ENCODE assay signal across 17 cellular contexts in genomic region chr22:22461111-22461510, GRCh38. TPM values are rescaled to one million over a fixed set of nuclear protein-coding genes. Genes with fewer than 3 reads are reported as not detected.
A peak's percentile ranks its signal among the peaks of the same experiment; 100 is the strongest.
DNase-seq lines count a peak whose midpoint lies in the region; ATAC-seq, FAIRE-seq and TF ChIP-seq lines count a peak whose summit lies in the region.
"Had no signal": no experiment of that assay in that cellular context is flagged by ENCODE, and none has a peak within 500 bp of the region (broad histone marks: within the 10 kb centered on the region; RNA-seq: fewer than 3 reads in every experiment).

No MANE protein-coding gene starts in this region.

- 0% methylated on average over 1 of the region's 1 CpG for WGBS in K562 (ENCODE audit: insufficient coverage, low coverage, missing lambda C conversion rate)
- 35 to 75% (median 64%) methylated on average over 1 of the region's 1 CpG for WGBS in spleen, 5 donors

- H3K36me3 ChIP-seq in K562 (ENCODE audit: control insufficient read depth, insufficient read depth, low read length) (no peaks in the 10 kb centered on the region), spleen (no peaks in the 10 kb centered on the region)
- H3K36me3 ChIP-seq: BLaER1, HAP-1 had no signal

- H3K36me3 Mint-ChIP-seq in activated CD8-positive, alpha-beta T cell treated with anti-CD3 and anti-CD28 coated beads for 36 hours (ENCODE audit: low read depth): peaks cover 3% of the 10 kb centered on the region
- peaks cover 6% of the 10 kb centered on the region for H3K36me3 Mint-ChIP-seq in activated CD8-positive, alpha-beta T cell treated with anti-CD3 and anti-CD28 coated beads, Interleukin-2, amount 10 ng/mL, durations not matched to agents 7 days and 5 days (ENCODE audit: low read depth)
- peaks cover 20% of the 10 kb centered on the region for H3K36me3 Mint-ChIP-seq in glutamatergic neuron (ENCODE audit: unreplicated experiment)
- H3K36me3 Mint-ChIP-seq: CD8-positive, alpha-beta T cell had no signal

- no peak for TF ChIP-seq RAD21 in K562 (CRISPR knock-in tag; conservative IDR thresholded peaks at IDR 0.05 in 1 of 2, IDR thresholded peaks at IDR 0.05 in 1 of 2)

- CTCF ChIA-PET in activated CD8-positive, alpha-beta T cell treated with anti-CD3 and anti-CD28 coated beads for 36 hours (lab: Charles Lee): interaction anchor here (0.7 to 4.0 kb wide), 3 partner anchors 30 to 659 kb away, joined by 3 to 21 read pairs (median 3); no protein-coding TSS in a partner anchor
- CTCF ChIA-PET in activated CD8-positive, alpha-beta T cell treated with anti-CD3 and anti-CD28 coated beads, Interleukin-2, amount 10 ng/mL, durations not matched to agents 7 days and 5 days (lab: Charles Lee): interaction anchor here (0.5 kb wide), 1 partner anchor 121 kb away, joined by 3 read pairs; no protein-coding TSS in a partner anchor
- CTCF ChIA-PET in K562 (lab: Yijun Ruan, JAX; ENCODE audit: low intra/inter-chr PET ratio): interaction anchor here (0.6 to 4.8 kb wide), 23 partner anchors 9 to 494 kb away, joined by 3 to 65 read pairs (median 5); partner anchors contain the start of genes PRAME and ZNF280A

- BruUV-seq in K562 (replicated peaks; lab: Mats Ljungman, UMichigan): no TSS peak

- no peaks in the 10 kb centered on the region for H3K4me1 Mint-ChIP-seq in activated CD8-positive, alpha-beta T cell treated with anti-CD3 and anti-CD28 coated beads for 36 hours (ENCODE audit: low read depth)
- no peaks in the 10 kb centered on the region for H3K4me1 Mint-ChIP-seq in activated CD8-positive, alpha-beta T cell treated with anti-CD3 and anti-CD28 coated beads, Interleukin-2, amount 10 ng/mL, durations not matched to agents 7 days and 5 days (ENCODE audit: low read depth)
- no peaks in the 10 kb centered on the region for H3K4me1 Mint-ChIP-seq in glutamatergic neuron (ENCODE audit: low read depth, unreplicated experiment)

- H2AFZ ChIP-seq in K562 (ENCODE audit: low read depth, low read length): no peak overlapping the region

- peak; percentile 18 for TF ChIP-seq CTCF in activated CD8-positive, alpha-beta T cell treated with anti-CD3 and anti-CD28 coated beads for 36 hours (IDR thresholded peaks at IDR 0.05)
- TF ChIP-seq CTCF in K562 (IDR thresholded peaks at IDR 0.05 in 2 of 3, conservative IDR thresholded peaks at IDR 0.05 in 1 of 3; ENCODE audit: insufficient read depth in 2 of 3, low read depth in 1 of 3, low read length in 3 of 3) (no peak), glutamatergic neuron (IDR thresholded peaks at IDR 0.05; ENCODE audit: partially characterized antibody, unreplicated experiment) (peak; percentile 15), spleen (IDR thresholded peaks at IDR 0.05 in 8 of 11, conservative IDR thresholded peaks at IDR 0.05 in 3 of 11) (peak in 1 of 11 experiments; percentile 15)

- TF ChIP-seq EP300 in K562 (IDR thresholded peaks at IDR 0.05; ENCODE audit: low read length): no peak

- H3K9me3 Mint-ChIP-seq in activated CD8-positive, alpha-beta T cell treated with anti-CD3 and anti-CD28 coated beads for 36 hours: peaks cover 27% of the 10 kb centered on the region
- peaks cover 27% of the 10 kb centered on the region for H3K9me3 Mint-ChIP-seq in activated CD8-positive, alpha-beta T cell treated with anti-CD3 and anti-CD28 coated beads, Interleukin-2, amount 10 ng/mL, durations not matched to agents 7 days and 5 days (ENCODE audit: insufficient read depth)
- H3K9me3 Mint-ChIP-seq in glutamatergic neuron (ENCODE audit: unreplicated experiment): peaks cover 4% of the 10 kb centered on the region

- H3K79me2 ChIP-seq in K562 (ENCODE audit: control insufficient read depth, insufficient read depth, low read length): no peaks in the 10 kb centered on the region

- no peak overlapping the region for H3K27ac Mint-ChIP-seq in activated CD8-positive, alpha-beta T cell treated with anti-CD3 and anti-CD28 coated beads for 36 hours
- no peak overlapping the region for H3K27ac Mint-ChIP-seq in activated CD8-positive, alpha-beta T cell treated with anti-CD3 and anti-CD28 coated beads, Interleukin-2, amount 10 ng/mL, durations not matched to agents 7 days and 5 days
- H3K27ac Mint-ChIP-seq in glutamatergic neuron (ENCODE audit: unreplicated experiment): no peak overlapping the region
- H3K27ac Mint-ChIP-seq: CD8-positive, alpha-beta T cell had no signal

- H3K9me3 ChIP-seq in K562 (replicated peaks; ENCODE audit: control insufficient read depth, insufficient read depth, low read depth, low read length): peaks cover 8% of the 10 kb centered on the region
- peaks cover 6 to 48% (median 41%) of the 10 kb centered on the region in 8 donors for H3K9me3 ChIP-seq in spleen

- in situ Hi-C loops in K562 (cut with MboI): loop anchor here (5.0 to 10.0 kb wide), 4 partner anchors 231 to 1794 kb away; partner anchors contain the start of gene IGLL5

- H3K4me1 ChIP-seq in K562 (replicated peaks in 1 of 2; ENCODE audit: control insufficient read depth in 2 of 2, insufficient read depth in 2 of 2, low read length in 2 of 2) (peaks cover 0 to 2% of the 10 kb centered on the region in 2 experiments; a peak in 1 of 5 replicates), spleen (peaks cover 0 to 12% (median 5%) of the 10 kb centered on the region in 6 donors)
- H3K4me1 ChIP-seq: HAP-1 had no signal

- DNase-seq in activated CD8-positive, alpha-beta T cell treated with anti-CD3 and anti-CD28 coated beads for 36 hours: no peak
- DNase-seq in activated CD8-positive, alpha-beta T cell treated with anti-CD3 and anti-CD28 coated beads, Interleukin-2, amount 10 ng/mL, durations not matched to agents 7 days and 5 days: no peak
- DNase-seq in K562 (ENCODE audit: extremely low read depth in 1 of 4, low spot score in 3 of 4) (no peak), glutamatergic neuron (no peak), NCI-H146 treated with DMSO at 0.1 percent for 48 hours (lab: John Stamatoyannopoulos, UW; ENCODE audit: unreplicated experiment) (no peak), germinal center (ENCODE audit: low spot score) (no peak), spleen (no peak)
- DNase-seq: 8988T; Calu3; CD8-positive, alpha-beta T cell; DMS79 treated with DMSO at 0.1 percent for 48 hours; GF-D8 had no signal

- intact Hi-C loops in activated CD8-positive, alpha-beta T cell treated with anti-CD3 and anti-CD28 coated beads for 36 hours (cut with micrococcal nuclease): loop anchor here (10.0 kb wide), 2 partner anchors 124 to 494 kb away; no protein-coding TSS in a partner anchor
- intact Hi-C loops in K562 (cut with micrococcal nuclease) (loop anchor here (5.0 to 10.0 kb wide), 2 partner anchors 481 to 664 kb away; no protein-coding TSS in a partner anchor), spleen (cut with DNase I; ENCODE audit: low total_unique reads) (no loop called here)

- peaks cover 5% of the 10 kb centered on the region; the same call in 1 of the 2 replicates for H4K20me1 ChIP-seq in K562 (replicated peaks; ENCODE audit: control insufficient read depth, insufficient read depth, low read length)
- H4K20me1 ChIP-seq: BLaER1 had no signal

- no peak overlapping the region for H3K4me3 Mint-ChIP-seq in activated CD8-positive, alpha-beta T cell treated with anti-CD3 and anti-CD28 coated beads for 36 hours
- no peak overlapping the region for H3K4me3 Mint-ChIP-seq in activated CD8-positive, alpha-beta T cell treated with anti-CD3 and anti-CD28 coated beads, Interleukin-2, amount 10 ng/mL, durations not matched to agents 7 days and 5 days
- no peak overlapping the region for H3K4me3 Mint-ChIP-seq in glutamatergic neuron (ENCODE audit: unreplicated experiment)
- H3K4me3 Mint-ChIP-seq: CD8-positive, alpha-beta T cell had no signal

- no peak overlapping the region for H3K9ac ChIP-seq in K562 (ENCODE audit: insufficient read depth in 1 of 2, low read depth in 2 of 2, low read length in 2 of 2)
- H3K9ac ChIP-seq: BLaER1 had no signal

- ATAC-seq in activated CD8-positive, alpha-beta T cell treated with anti-CD3 and anti-CD28 coated beads for 36 hours: no peak
- no peak for ATAC-seq in activated CD8-positive, alpha-beta T cell treated with anti-CD3 and anti-CD28 coated beads, Interleukin-2, amount 10 ng/mL, durations not matched to agents 7 days and 5 days
- no peak for ATAC-seq in K562
- ATAC-seq: CD8-positive, alpha-beta T cell; HepG2 had no signal

- H3K27me3 Mint-ChIP-seq in activated CD8-positive, alpha-beta T cell treated with anti-CD3 and anti-CD28 coated beads for 36 hours: peaks cover 36% of the 10 kb centered on the region
- H3K27me3 Mint-ChIP-seq in activated CD8-positive, alpha-beta T cell treated with anti-CD3 and anti-CD28 coated beads, Interleukin-2, amount 10 ng/mL, durations not matched to agents 7 days and 5 days (ENCODE audit: low read depth): peaks cover 12% of the 10 kb centered on the region
- H3K27me3 Mint-ChIP-seq in glutamatergic neuron (ENCODE audit: unreplicated experiment): peaks cover 12% of the 10 kb centered on the region

- POLR2A ChIA-PET in activated CD8-positive, alpha-beta T cell treated with anti-CD3 and anti-CD28 coated beads for 36 hours (lab: Charles Lee): no interaction called here
- POLR2A ChIA-PET in activated CD8-positive, alpha-beta T cell treated with anti-CD3 and anti-CD28 coated beads, Interleukin-2, amount 10 ng/mL, durations not matched to agents 7 days and 5 days (lab: Charles Lee): no interaction called here
- POLR2A ChIA-PET in K562 (lab: Yijun Ruan, JAX): interaction anchor here (1.3 to 5.3 kb wide), 4 partner anchors 12 to 243 kb away, joined by 3 to 37 read pairs (median 6); no protein-coding TSS in a partner anchor

- H3K9me1 ChIP-seq in K562 (ENCODE audit: control insufficient read depth, insufficient read depth, low read length): no peaks in the 10 kb centered on the region

- no peak overlapping the region for H3K4me2 ChIP-seq in K562 (ENCODE audit: insufficient read depth, low read length)
- H3K4me2 ChIP-seq: BLaER1 had no signal

- H3K27ac ChIP-seq in K562 (ENCODE audit: extremely low read depth, low read depth, low read length): no peak overlapping the region
- no peak overlapping the region for H3K27ac ChIP-seq in spleen
- H3K27ac ChIP-seq: BLaER1 had no signal

- no peak overlapping the region for H3K4me3 ChIP-seq in K562
- no peak overlapping the region for H3K4me3 ChIP-seq in spleen
- H3K4me3 ChIP-seq: BLaER1, HAP-1 had no signal

- peaks cover 15 to 16% of the 10 kb centered on the region in 2 experiments for H3K27me3 ChIP-seq in K562 (ENCODE audit: control insufficient read depth in 2 of 2, insufficient read depth in 2 of 2, low read length in 2 of 2)
- peaks cover 0 to 52% (median 12%) of the 10 kb centered on the region in 7 donors for H3K27me3 ChIP-seq in spleen (replicated peaks in 1 of 7)
- H3K27me3 ChIP-seq: BLaER1 had no signal

- no peak for TF ChIP-seq POLR2A in K562 (conservative IDR thresholded peaks at IDR 0.05)
- TF ChIP-seq POLR2A in spleen (IDR thresholded peaks at IDR 0.05): no peak

- no peak for FAIRE-seq in K562 (lab: Jason Lieb, UNC)
- FAIRE-seq: HepG2 had no signal

RNA-seq across cellular contexts. Expression of gene ZNF280B, which starts 47.4 kb away (rescaled TPM):
- 1 to 10 TPM; 2.3 to 3.0 TPM for total RNA-seq in activated CD8-positive, alpha-beta T cell treated with anti-CD3 and anti-CD28 coated beads for 36 hours
- 1 to 10 TPM; 2.6 TPM for total RNA-seq in activated CD8-positive, alpha-beta T cell treated with anti-CD3 and anti-CD28 coated beads, Interleukin-2, amount 10 ng/mL, durations not matched to agents 7 days and 5 days
- 24.8 and 77.6 TPM in 2 replicates for total RNA-seq in K562 (2011; cell fraction: chromatin; rRNA removed; ENCODE audit: low replicate concordance)
- total RNA-seq in K562 (2011; cell fraction: nucleolus; rRNA removed): 23.0 and 29.5 TPM in 2 replicates
- 45.8 and 57.4 TPM in 2 replicates for total RNA-seq in K562 (2011; cell fraction: nucleoplasm; rRNA removed)
- total RNA-seq in K562 (2014; rRNA removed): 7.7 and 8.4 TPM in 2 replicates
- 17.1 and 20.5 TPM in 2 replicates for total RNA-seq in K562 (2014; rRNA removed; fragmentation: Illumina TruSeq; extraction: Trizol)
- 19.6 and 20.7 TPM in 2 replicates for total RNA-seq in K562 (2015; rRNA removed; fragmentation: Illumina TruSeq; extraction: Trizol)
- 18.7 and 20.0 TPM in 2 replicates for total RNA-seq in K562 (2021)
- 27.5 TPM in 2 replicates for polyA plus RNA-seq in K562 (2011; rRNA removed)
- 8.2 and 20.0 TPM in 2 replicates for polyA plus RNA-seq in K562 (2011; cell fraction: cytosol; rRNA removed)
- 21.5 and 27.4 TPM in 2 replicates for polyA plus RNA-seq in K562 (2011; cell fraction: nucleus; rRNA removed)
- 7.6 and 9.8 TPM in 2 replicates for polyA plus RNA-seq in K562 (2012)
- polyA plus RNA-seq in K562 (2014; fragmentation: Illumina TruSeq; extraction: Trizol): 14.1 and 18.0 TPM in 2 replicates
- polyA plus RNA-seq in K562 (2014; fragmentation: Nextera tagmentation; extraction: Ambion mirVana): 10 to 100 TPM; 24.0 to 29.9 TPM
- polyA plus RNA-seq in K562 (2014; rRNA removed): 11.7 and 13.5 TPM in 2 replicates
- polyA minus RNA-seq in K562 (2011; rRNA and poly(A)+ RNA removed): 88.0 and 103 TPM in 2 replicates
- polyA minus RNA-seq in K562 (2011; cell fraction: cytosol; rRNA and poly(A)+ RNA removed): 22.2 and 28.7 TPM in 2 replicates
- 24.2 and 40.0 TPM in 2 replicates for polyA minus RNA-seq in K562 (2011; cell fraction: nucleus; rRNA and poly(A)+ RNA removed)
- total RNA-seq in glutamatergic neuron (ENCODE audit: unreplicated experiment): 1.8 TPM
- 1 to 10 TPM; 1.4 to 2.7 (median 2.0) TPM for total RNA-seq in spleen
- polyA plus RNA-seq in spleen: under 1 TPM; 0.49 to 0.90 (median 0.59) TPM

RNA-seq across cellular contexts. Expression of gene ZNF280A, which starts 59.0 kb away (rescaled TPM):
- not detected for total RNA-seq in activated CD8-positive, alpha-beta T cell treated with anti-CD3 and anti-CD28 coated beads for 36 hours
- not detected for total RNA-seq in activated CD8-positive, alpha-beta T cell treated with anti-CD3 and anti-CD28 coated beads, Interleukin-2, amount 10 ng/mL, durations not matched to agents 7 days and 5 days
- total RNA-seq in K562 (2011; cell fraction: chromatin; rRNA removed; ENCODE audit: low replicate concordance): 19.9 and 41.5 TPM in 2 replicates
- total RNA-seq in K562 (2011; cell fraction: nucleolus; rRNA removed): 18.2 and 19.2 TPM in 2 replicates
- 14.1 and 20.2 TPM in 2 replicates for total RNA-seq in K562 (2011; cell fraction: nucleoplasm; rRNA removed)
- total RNA-seq in K562 (2014; rRNA removed): 19.0 and 19.8 TPM in 2 replicates
- total RNA-seq in K562 (2014; rRNA removed; fragmentation: Illumina TruSeq; extraction: Trizol): 36.3 and 37.4 TPM in 2 replicates
- total RNA-seq in K562 (2015; rRNA removed; fragmentation: Illumina TruSeq; extraction: Trizol): 35.8 and 38.2 TPM in 2 replicates
- total RNA-seq in K562 (2021): 23.4 and 24.4 TPM in 2 replicates
- 20.8 and 23.4 TPM in 2 replicates for polyA plus RNA-seq in K562 (2011; rRNA removed)
- polyA plus RNA-seq in K562 (2011; cell fraction: cytosol; rRNA removed): 5.9 and 10.8 TPM in 2 replicates
- polyA plus RNA-seq in K562 (2011; cell fraction: nucleus; rRNA removed): 9.1 and 16.6 TPM in 2 replicates
- polyA plus RNA-seq in K562 (2012): 18.8 and 30.8 TPM in 2 replicates
- 33.4 and 40.8 TPM in 2 replicates for polyA plus RNA-seq in K562 (2014; fragmentation: Illumina TruSeq; extraction: Trizol)
- polyA plus RNA-seq in K562 (2014; fragmentation: Nextera tagmentation; extraction: Ambion mirVana): 10 to 100 TPM; 28.6 to 38.6 TPM
- 21.8 and 23.6 TPM in 2 replicates for polyA plus RNA-seq in K562 (2014; rRNA removed)
- 24.3 and 38.9 TPM in 2 replicates for polyA minus RNA-seq in K562 (2011; rRNA and poly(A)+ RNA removed)
- 8.9 and 9.6 TPM in 2 replicates for polyA minus RNA-seq in K562 (2011; cell fraction: cytosol; rRNA and poly(A)+ RNA removed)
- 8.9 and 22.7 TPM in 2 replicates for polyA minus RNA-seq in K562 (2011; cell fraction: nucleus; rRNA and poly(A)+ RNA removed)
- not detected for total RNA-seq in glutamatergic neuron (ENCODE audit: unreplicated experiment)
- under 1 TPM in 1 of 7 donors, not detected in 6; 0.51 TPM for total RNA-seq in spleen
- not detected for polyA plus RNA-seq in spleen
- total RNA-seq: A673; Calu3; CD8-positive, alpha-beta T cell had no signal
- polyA plus RNA-seq: AG04450 had no signal

Comparison
In these comparisons a context has a peak if more than half of its experiments do, and no peak if none do; other contexts are left out.
1. CTCF ChIP-seq: peak in activated CD8-positive, alpha-beta T cell treated with anti-CD3 and anti-CD28 coated beads for 36 hours (single experiment) and glutamatergic neuron (single experiment); none in K562 (0 of 3).
2. RNA of gene ZNF280A, which starts 59.0 kb away (total RNA-seq): 14.1 to 41.5 TPM in K562; not detected in glutamatergic neuron (single experiment), not detected in activated CD8-positive, alpha-beta T cell treated with anti-CD3 and anti-CD28 coated beads for 36 hours, not detected in activated CD8-positive, alpha-beta T cell treated with anti-CD3 and anti-CD28 coated beads, Interleukin-2, amount 10 ng/mL, durations not matched to agents 7 days and 5 days and 0.51 TPM in spleen; every median in the first group is over 10 times any median in the second.